15 cellular contexts compared by ENCODE assay signal in the genomic region with DNA sequence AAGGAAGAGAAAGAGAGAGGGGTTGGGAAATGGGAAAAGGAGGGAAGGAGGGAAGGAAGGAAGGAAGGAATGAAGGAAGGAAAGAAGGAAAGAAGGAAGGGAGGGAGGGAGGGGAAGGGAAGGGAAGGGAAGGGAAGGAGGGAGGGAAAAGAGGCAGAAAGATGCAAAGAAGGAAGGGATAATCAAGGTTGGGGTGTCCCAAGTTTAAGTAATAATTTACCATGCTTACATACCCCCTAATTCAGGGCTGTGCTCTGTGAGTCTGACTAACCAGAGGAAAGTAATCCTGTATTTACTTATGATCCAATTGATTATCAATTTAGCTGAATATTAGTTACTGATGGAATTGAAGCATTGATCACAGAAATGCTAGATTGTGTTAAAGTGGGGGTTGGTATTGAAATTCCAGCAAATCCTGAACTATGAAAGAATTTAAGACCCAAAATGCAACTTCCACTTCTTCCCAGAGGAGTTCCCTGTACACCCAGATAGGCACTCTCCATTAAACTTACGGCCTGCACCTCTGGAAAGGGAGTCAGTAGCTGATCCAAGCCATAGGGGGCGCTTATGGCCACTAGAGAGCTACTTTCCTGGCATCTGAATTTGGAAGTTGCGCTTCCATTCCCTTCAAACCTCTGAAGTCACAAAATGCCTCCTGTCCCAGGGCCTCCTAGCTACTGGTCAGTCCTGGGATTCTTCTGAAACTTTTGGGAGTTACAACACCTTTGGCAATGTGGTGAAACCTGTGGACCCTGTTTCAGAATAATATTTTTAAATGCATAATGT.
DNase-seq lines count a peak whose midpoint lies in the region; ATAC-seq, FAIRE-seq and TF ChIP-seq lines count a peak whose summit lies in the region.
"Had no signal": no experiment of that assay in that cellular context is flagged by ENCODE, and none has a peak within 500 bp of the region (broad histone marks: within the 10 kb centered on the region; RNA-seq: fewer than 3 reads in every experiment).

No MANE protein-coding gene starts in this region.

- TF ChIP-seq POLR2A in GM12891 (IDR thresholded peaks at IDR 0.05; ENCODE audit: low read depth, low read length) = no peak

- no peak overlapping the region for H3K4me3 Mint-ChIP-seq in effector memory CD8-positive, alpha-beta T cell

- peaks cover 2 to 7% of the 10 kb centered on the region in 2 donors for H3K9me3 Mint-ChIP-seq in effector memory CD8-positive, alpha-beta T cell

- DNase-seq in D721Med (ENCODE audit: insufficient read length, low spot score) = no peak
- no peak for DNase-seq in GM13977 (ENCODE audit: low spot score)
- DNase-seq in iPS-NIHi11 (ENCODE audit: low spot score) = peak; percentile 59
- no peak for DNase-seq in effector memory CD8-positive, alpha-beta T cell
- no peak for DNase-seq in epidermal melanocyte (ENCODE audit: insufficient read length, low spot score)
- DNase-seq in GM12891 (ENCODE audit: insufficient read length, low spot score) = no peak
- DNase-seq: Calu3, head of caudate nucleus, Karpas-422, right cardiac atrium, T-helper 1 cell, tibial artery had no signal

- H3K36me3 Mint-ChIP-seq in effector memory CD8-positive, alpha-beta T cell (ENCODE audit: insufficient read depth) = peaks cover 2% of the 10 kb centered on the region

- H3K27me3 Mint-ChIP-seq in effector memory CD8-positive, alpha-beta T cell = no peaks in the 10 kb centered on the region

- no peaks in the 10 kb centered on the region for H3K4me1 Mint-ChIP-seq in effector memory CD8-positive, alpha-beta T cell (ENCODE audit: low read depth in 2 of 2)

- in situ Hi-C loops in GM13977 (cut with MboI; ENCODE audit: low pct_unique_long_range_greater_than_20kb, low sequenced_read_pairs, unreplicated experiment) = no loop called here

- FAIRE-seq in D721Med (lab: Jason Lieb, UNC) (no peak), GM12891 (lab: Jason Lieb, UNC) (no peak)

- no peak for ATAC-seq in effector memory CD8-positive, alpha-beta T cell (replicated peaks)
- no peak for ATAC-seq in GM21528 (IDR thresholded peaks at IDR 0.05; ENCODE audit: low FRiP score, unreplicated experiment)
- ATAC-seq: activated naive CD4-positive, alpha-beta T cell treated with anti-CD3 and anti-CD28 coated beads, Interleukin-2, amount 50 U/mL, for 72 hours; right cardiac atrium had no signal

- no peak overlapping the region for H3K27ac ChIP-seq in VCaP
- H3K27ac ChIP-seq: tibial artery had no signal

- H3K27ac Mint-ChIP-seq in effector memory CD8-positive, alpha-beta T cell = no peak overlapping the region

- TF ChIP-seq CTCF in D721Med (IDR thresholded peaks at IDR 0.05; ENCODE audit: insufficient read depth, missing control alignments) = peak; percentile 14
- TF ChIP-seq CTCF in GM13977 (IDR thresholded peaks at IDR 0.05; ENCODE audit: extremely low read depth, insufficient read depth, missing control alignments) = peak; percentile 20
- TF ChIP-seq CTCF in VCaP (conservative IDR thresholded peaks at IDR 0.05) = 0 out of 2 replicates have a peak, but pooled peaks have one; percentile 11

TF ChIP-seq in GM12891, 5 proteins besides CTCF, POLR2A, EP300 and RAD21:
- TF ChIP-seq POLR2AphosphoS5 (IDR thresholded peaks at IDR 0.05; ENCODE audit: low read depth, low read length) = no peak
- no peak for TF ChIP-seq POU2F2 (IDR thresholded peaks at IDR 0.05; ENCODE audit: low read depth, low read length)
